8 cellular contexts compared by ENCODE assay signal in genomic region chr9:72305102-72305546, GRCh38. TPM values are rescaled to one million over a fixed set of nuclear protein-coding genes. Genes with fewer than 3 reads are reported as not detected.
DNase-seq lines count a peak whose midpoint lies in the region; ATAC-seq and TF ChIP-seq lines count a peak whose summit lies in the region.

No MANE protein-coding gene starts in this region.

- H3K9me1 ChIP-seq in IMR-90 (ENCODE audit: insufficient read depth, low read length), result no peaks in the 10 kb centered on the region

- H2AK5ac ChIP-seq in IMR-90 (ENCODE audit: low read depth, low read length), result no peak overlapping the region

- no peak for TF ChIP-seq RAD21 in IMR-90 (IDR thresholded peaks at IDR 0.05; ENCODE audit: low read length)

- H3K18ac ChIP-seq in IMR-90 (ENCODE audit: low read depth, low read length), result peak overlapping the region; percentile 44; the same call in 1 of the 2 replicates

- ATAC-seq in GM21515 (IDR thresholded peaks at IDR 0.05; ENCODE audit: unreplicated experiment) (peak; percentile 79), IMR-90 (ENCODE audit: low read depth) (peak; percentile 99), heart left ventricle (peak; percentile 98 to 100 (median 99)), GM18870 (IDR thresholded peaks at IDR 0.05; ENCODE audit: unreplicated experiment) (no peak)

- peak overlapping the region; percentile 64; the same call in 1 of the 2 replicates for H3K4ac ChIP-seq in IMR-90 (ENCODE audit: low read depth, low read length)

- no peak overlapping the region; the same call in 1 of the 2 replicates for H3K14ac ChIP-seq in IMR-90 (replicated peaks; ENCODE audit: low read depth, low read length)

- H4K8ac ChIP-seq in IMR-90 (ENCODE audit: low read depth in 2 of 2, low read length in 2 of 2), result peak overlapping the region; percentile 15 to 83; a peak in 3 of 4 replicates

- H2BK15ac ChIP-seq in IMR-90 (ENCODE audit: low read depth, low read length), result no peak overlapping the region

- no peaks in the 10 kb centered on the region; a peak in 1 of 4 replicates for H3K79me1 ChIP-seq in IMR-90 (ENCODE audit: low read depth in 1 of 2, low read length in 2 of 2)

- peak overlapping the region; percentile 33 for H2AFZ ChIP-seq in IMR-90 (replicated peaks; ENCODE audit: low read length, poor library complexity)

- H3K23ac ChIP-seq in IMR-90 (ENCODE audit: low read depth, low read length), result peak overlapping the region; percentile 55; the same call in 1 of the 2 replicates

- H3K27ac ChIP-seq in IMR-90 (ENCODE audit: insufficient read depth, low read length) (peak overlapping the region; percentile 41; the same call in 1 of the 2 replicates), heart left ventricle (peak overlapping the region; percentile 9 to 91 (median 80)), prostate gland (peak overlapping the region in 1 of 2 donors; percentile 9)

- in situ Hi-C loops in IMR-90 (cut with MboI; ENCODE audit: low sequenced_read_pairs), result no loop called here

- intact Hi-C loops in IMR-90 (cut with micrococcal nuclease) (loop anchor here (10.0 kb wide), 1 partner anchor 180 kb away; no protein-coding TSS in a partner anchor), heart left ventricle (cut with DNase I) (loop anchor here in 4 of 10 donors (2.0 to 10.0 kb wide), 5 partner anchors 50 to 272 kb away; no protein-coding TSS in a partner anchor), prostate gland (cut with DNase I) (no loop called here)

- no peak for TF ChIP-seq POLR2A in IMR-90 (IDR thresholded peaks at IDR 0.05; ENCODE audit: low read depth, low read length)
- TF ChIP-seq POLR2A in heart left ventricle (IDR thresholded peaks at IDR 0.05), result peak in 1 of 2 donors; percentile 65
- peak; percentile 54 for TF ChIP-seq POLR2A in prostate gland (IDR thresholded peaks at IDR 0.05)

- no TSS peak for BruUV-seq in IMR-90 (replicated peaks; lab: Mats Ljungman, UMichigan)

- H4K20me1 ChIP-seq in IMR-90 (ENCODE audit: insufficient read depth, low read length), result no peaks in the 10 kb centered on the region

- no peaks in the 10 kb centered on the region for H3K27me3 ChIP-seq in IMR-90 (ENCODE audit: control insufficient read depth, insufficient read depth, low read length)
- H3K27me3 ChIP-seq in heart left ventricle, result no peaks in the 10 kb centered on the region
- H3K27me3 ChIP-seq in prostate gland (replicated peaks; ENCODE audit: insufficient read depth), result peaks cover 8% of the 10 kb centered on the region

- H4K5ac ChIP-seq in IMR-90 (ENCODE audit: low read depth, low read length), result peak overlapping the region; percentile 23; the same call in 1 of the 2 replicates

- H3K56ac ChIP-seq in IMR-90 (ENCODE audit: extremely low read depth, insufficient read depth, low read length), result peak overlapping the region; percentile 83

- WGBS in IMR-90 (ENCODE audit: extremely low coverage in 2 of 2, insufficient read length in 1 of 2), 2 experiments, result no CpG with 5 or more reads among the region's 8 CpGs
- WGBS in heart left ventricle, 4 donors, result 13 to 30% (median 24%) methylated on average over 8 of the region's 8 CpGs
- WGBS in prostate gland, result 51% methylated on average over 8 of the region's 8 CpGs

- H2BK5ac ChIP-seq in IMR-90 (ENCODE audit: low read depth, low read length, poor library complexity, severe bottlenecking), result peak overlapping the region; percentile 75

- H3K9ac ChIP-seq in IMR-90 (ENCODE audit: low read depth, low read length), result peak overlapping the region; percentile 65; the same call in 1 of the 2 replicates

- H3K4me2 ChIP-seq in IMR-90 (ENCODE audit: low read depth, low read length), result peak overlapping the region; percentile 62; the same call in 1 of the 2 replicates

- TF ChIP-seq CTCF in IMR-90 (conservative IDR thresholded peaks at IDR 0.05; ENCODE audit: low read depth, low read length) (no peak), heart left ventricle (IDR thresholded peaks at IDR 0.05) (no peak), prostate gland (IDR thresholded peaks at IDR 0.05) (no peak)

- dilution Hi-C loops in IMR-90 (cut with HindIII; ENCODE audit: low sequenced_read_pairs, unreplicated experiment), result no loop called here

- no peak overlapping the region for H2AK9ac ChIP-seq in IMR-90 (replicated peaks; ENCODE audit: low read depth, low read length, poor library complexity)

- DNase-seq in DMS153 (lab: John Stamatoyannopoulos, UW) (peak; percentile 58), IMR-90 (peak; percentile 92), heart left ventricle (peak; percentile 79 to 89 (median 85)), prostate gland (ENCODE audit: low spot score) (peak; percentile 46)
- peak; percentile 7 for DNase-seq in activated effector memory CD4-positive, alpha-beta T cell treated with Interleukin-2 at 50 U/mL for 16 hours
- DNase-seq in activated CD8-positive, alpha-beta memory T cell treated with anti-CD3 and anti-CD28 coated beads, Interleukin-2, amount 50 U/mL, for 48 hours, result no peak

- no peaks in the 10 kb centered on the region for H3K4me1 ChIP-seq in IMR-90 (ENCODE audit: control insufficient read depth, insufficient read depth, low read length)
- H3K4me1 ChIP-seq in heart left ventricle, result peaks cover 0 to 33% (median 1%) of the 10 kb centered on the region in 12 donors
- H3K4me1 ChIP-seq in prostate gland (replicated peaks), result no peaks in the 10 kb centered on the region

- H4K91ac ChIP-seq in IMR-90 (ENCODE audit: insufficient read depth, low read depth, low read length), result peak overlapping the region; percentile 52

- CTCF ChIA-PET in IMR-90 (lab: Yijun Ruan, JAX), result interaction anchor here (1.0 kb wide), 1 partner anchor 517 kb away, joined by 3 read pairs; no protein-coding TSS in a partner anchor

- H2BK20ac ChIP-seq in IMR-90 (ENCODE audit: low read depth, low read length), result no peak overlapping the region

- H3K4me3 ChIP-seq in IMR-90 (ENCODE audit: insufficient read depth, low read depth, low read length) (peak overlapping the region; percentile 35; the same call in 1 of the 2 replicates), heart left ventricle (peak overlapping the region in 9 of 12 donors; percentile 22 to 70 (median 42)), prostate gland (no peak overlapping the region)

- POLR2A ChIA-PET in IMR-90 (lab: Charles Lee; ENCODE audit: unreplicated experiment), result interaction anchor here (0.9 kb wide), 1 partner anchor 11 kb away, joined by 3 read pairs; no protein-coding TSS in a partner anchor

- peak overlapping the region; percentile 73; the same call in 1 of the 2 replicates for H2BK120ac ChIP-seq in IMR-90 (ENCODE audit: low read depth, low read length)

- H3K9me3 ChIP-seq in IMR-90 (ENCODE audit: control insufficient read depth, insufficient read depth, low read length), result no peaks in the 10 kb centered on the region
- no peaks in the 10 kb centered on the region for H3K9me3 ChIP-seq in heart left ventricle
- H3K9me3 ChIP-seq in prostate gland, result no peaks in the 10 kb centered on the region

- H3K36me3 ChIP-seq in IMR-90 (ENCODE audit: control insufficient read depth, insufficient read depth, low read length), result no peaks in the 10 kb centered on the region
- no peaks in the 10 kb centered on the region for H3K36me3 ChIP-seq in heart left ventricle
- H3K36me3 ChIP-seq in prostate gland, result no peaks in the 10 kb centered on the region

TF ChIP-seq in IMR-90, 13 proteins besides CTCF, POLR2A, EP300 and RAD21:
- peak; percentile 51; the same call in 1 of the 2 replicates for TF ChIP-seq MAFK (IDR thresholded peaks at IDR 0.05; ENCODE audit: low read depth, low read length)
- TF ChIP-seq NFE2L2 (IDR thresholded peaks at IDR 0.05; ENCODE audit: low read depth, low read length), result no peak
- no peak for TF ChIP-seq CHD1 (IDR thresholded peaks at IDR 0.05; ENCODE audit: low read depth, low read length)

RNA-seq across cellular contexts. Expression of gene ZFAND5, which starts 59.9 kb away (rescaled TPM):
- total RNA-seq in IMR-90 (2012; rRNA removed), result 35.8 and 53.3 TPM in 2 replicates
- polyA plus RNA-seq in IMR-90 (2012; rRNA removed), result 79.3 and 85.2 TPM in 2 replicates
- 38.8 and 50.0 TPM in 2 replicates for polyA plus RNA-seq in IMR-90 (2012; cell fraction: cytosol; rRNA removed)
- 60.3 and 312 TPM in 2 replicates for polyA plus RNA-seq in IMR-90 (2012; cell fraction: nucleus; rRNA removed; ENCODE audit: low replicate concordance)
- 100 to 1,000 TPM; 125 to 275 (median 205) TPM for total RNA-seq in heart left ventricle
- 100 to 1,000 TPM in 1 of 2 donors, 10 to 100 TPM in 1; 99.1 to 110 TPM for polyA plus RNA-seq in heart left ventricle
- 100 to 1,000 TPM; 143 to 288 TPM for total RNA-seq in prostate gland

Comparison
In these comparisons a context has a peak if more than half of its experiments do, and no peak if none do; other contexts are left out.
1. H3K4me3 ChIP-seq: peak in IMR-90 (single experiment) and heart left ventricle (9 of 12); none in prostate gland (0 of 2).